Comparison of ENCODE assay signal across 22 cellular contexts in genomic region chr2:127288274-127288673, GRCh38.
"Had no signal": no experiment of that assay in that cellular context is flagged by ENCODE, and none has a peak within 500 bp of the region (broad histone marks: within the 10 kb centered on the region; RNA-seq: fewer than 3 reads in every experiment).

No MANE protein-coding gene starts in this region.

- H3K27me3 ChIP-seq: heart left ventricle, neural progenitor cell, ovary, suprapubic skin, thyroid gland had no signal

- H3K27me3 Mint-ChIP-seq: dendritic cell treated with granulocyte-macrophage colony-stimulating factor and Interleukin-4, amounts not matched to agents 40 ng/mL and 50 ng/mL, for 4 days; effector memory CD8-positive, alpha-beta T cell; naive thymus-derived CD8-positive, alpha-beta T cell; type B pancreatic cell had no signal

- FAIRE-seq: colon, endothelial cell of umbilical vein, frontal cortex, urothelium cell line had no signal

- H3K27ac ChIP-seq: heart left ventricle, neural progenitor cell, ovary, suprapubic skin, thyroid gland had no signal

- DNase-seq: effector memory CD8-positive, alpha-beta T cell; erythroblast; heart left ventricle; hippocampal formation; left colon; left ventricle myocardium superior; naive thymus-derived CD8-positive, alpha-beta T cell; nucleus accumbens; ovary; right cardiac atrium; stimulated activated CD4-positive, alpha-beta T cell treated with anti-CD3 and anti-CD28 coated beads, Interleukin-2, amount 100 ng/mL, for 48 hours; stimulated activated naive CD8-positive, alpha-beta T cell treated with anti-CD3 and anti-CD28 coated beads, Interleukin-15, Interleukin-2, amounts not matched to agents 100 U/mL and 50 U/mL, for 24 hours; thyroid gland had no signal

- H3K4me2 ChIP-seq: neural progenitor cell, smooth muscle cell had no signal

- H3K36me3 ChIP-seq: ovary had no signal

- H3K27ac Mint-ChIP-seq: dendritic cell treated with granulocyte-macrophage colony-stimulating factor and Interleukin-4, amounts not matched to agents 40 ng/mL and 50 ng/mL, for 4 days; effector memory CD8-positive, alpha-beta T cell; neural progenitor cell; type B pancreatic cell had no signal

- H3K4me3 Mint-ChIP-seq: dendritic cell treated with granulocyte-macrophage colony-stimulating factor and Interleukin-4, amounts not matched to agents 40 ng/mL and 50 ng/mL, for 4 days; effector memory CD8-positive, alpha-beta T cell; neural progenitor cell; type B pancreatic cell had no signal

- ATAC-seq: effector memory CD8-positive, alpha-beta T cell; heart left ventricle; left colon; left ventricle myocardium superior; naive thymus-derived CD8-positive, alpha-beta T cell; right cardiac atrium; stimulated activated naive CD8-positive, alpha-beta T cell treated with anti-CD3 and anti-CD28 coated beads, Interleukin-15, Interleukin-2, amounts not matched to agents 100 U/mL and 50 U/mL, for 24 hours had no signal

- H3K4me3 ChIP-seq: heart left ventricle, neural progenitor cell, ovary, smooth muscle cell, suprapubic skin, thyroid gland had no signal

- H3K9me3 ChIP-seq: ovary, suprapubic skin, thyroid gland had no signal

- H2AFZ ChIP-seq: neural progenitor cell had no signal

- H3K9me3 Mint-ChIP-seq: effector memory CD8-positive, alpha-beta T cell had no signal

- H3K9ac ChIP-seq: neural progenitor cell had no signal
